Comparison of ENCODE assay signal across 8 cellular contexts in genomic region chr9:129080608-129081387, GRCh38. TPM values are rescaled to one million over a fixed set of nuclear protein-coding genes. Genes with fewer than 3 reads are reported as not detected.
DNase-seq lines count a peak whose midpoint lies in the region; ATAC-seq and TF ChIP-seq lines count a peak whose summit lies in the region.

DOLPP1 (plus strand) TSS chr9:129081111; CDS start chr9:129081132, 21 bp downstream.

- H3K36me3 ChIP-seq in ovary (no peaks in the 10 kb centered on the region), tibial artery (peaks cover 7 to 16% (median 10%) of the 10 kb centered on the region in 3 donors)

- H3K27ac ChIP-seq in ovary: peak within 1 kb of the TSS; percentile 0 to 66
- H3K27ac ChIP-seq in tibial artery: peak within 1 kb of the TSS; percentile 77 to 83

- no peak for TF ChIP-seq EP300 in ovary (IDR thresholded peaks at IDR 0.05)

- H3K9me3 ChIP-seq in ovary (no peaks in the 10 kb centered on the region), tibial artery (no peaks in the 10 kb centered on the region)

- 0% methylated on average over 27 to 70 of the region's 70 CpGs for WGBS in ovary, 3 donors

- H3K4me1 ChIP-seq in ovary (ENCODE audit: insufficient read depth): peaks cover 5% of the 10 kb centered on the region
- peaks cover 0 to 23% (median 16%) of the 10 kb centered on the region in 4 donors for H3K4me1 ChIP-seq in tibial artery

- no peaks in the 10 kb centered on the region for H3K27me3 ChIP-seq in ovary
- H3K27me3 ChIP-seq in tibial artery: no peaks in the 10 kb centered on the region

- TF ChIP-seq POLR2A in ovary (IDR thresholded peaks at IDR 0.05): peak; percentile 48

- no peak for TF ChIP-seq CTCF in GM12864 (IDR thresholded peaks at IDR 0.05; ENCODE audit: low read depth, low read length, missing control alignments)
- TF ChIP-seq CTCF in ovary (IDR thresholded peaks at IDR 0.05): no peak
- TF ChIP-seq CTCF in tibial artery (IDR thresholded peaks at IDR 0.05): peak in 1 of 2 experiments; percentile 59

- DNase-seq in GM12864 (ENCODE audit: low read depth) (peak; percentile 94), NCI-H1417 (lab: John Stamatoyannopoulos, UW) (peak; percentile 93 to 100 (median 100)), SW 1271 (lab: John Stamatoyannopoulos, UW) (peak; percentile 98 to 99), Right ventricle myocardium inferior (ENCODE audit: missing footprints) (peak; percentile 100), ovary (peak; percentile 98 to 99 (median 98)), tibial artery (peak; percentile 99)
- peak; percentile 96 for DNase-seq in activated naive CD8-positive, alpha-beta T cell treated with anti-CD3 and anti-CD28 coated beads, Interleukin-2, amount 50 U/mL, for 16 hours (ENCODE audit: low read depth, low spot score)

- H3K4me3 ChIP-seq in GM12864 (ENCODE audit: low read depth, low read length) (peak within 1 kb of the TSS; percentile 74), ovary (peak within 1 kb of the TSS; percentile 93), tibial artery (peak within 1 kb of the TSS; percentile 79 to 93)

- ATAC-seq in HG02759 (IDR thresholded peaks at IDR 0.05; ENCODE audit: unreplicated experiment) (peak; percentile 94), Right ventricle myocardium inferior (peak; percentile 98)

- intact Hi-C loops in Right ventricle myocardium inferior (cut with DNase I) (no loop called here), ovary (cut with DNase I) (no loop called here), tibial artery (cut with DNase I; ENCODE audit: low total_unique reads) (no loop called here)

RNA-seq across cellular contexts. Expression of gene DOLPP1, which starts in this region (rescaled TPM):
- total RNA-seq in Right ventricle myocardium inferior (6.8 TPM), ovary (10 to 100 TPM in 3 of 7 donors, 1 to 10 TPM in 4; 3.3 to 16.2 (median 9.4) TPM)
- polyA plus RNA-seq in ovary: 1 to 10 TPM; 6.8 to 8.6 TPM

Comparison
In these comparisons a context has a peak if more than half of its experiments do, and no peak if none do; other contexts are left out.
1. Peak in every context shown above with its lines: DNase-seq, ATAC-seq, H3K4me3 ChIP-seq and H3K27ac ChIP-seq.